10 cellular contexts compared by ENCODE assay signal in genomic region chr18:12598181-12598921, GRCh38. TPM values are rescaled to one million over a fixed set of nuclear protein-coding genes. Genes with fewer than 3 reads are reported as not detected.
DNase-seq lines count a peak whose midpoint lies in the region; FAIRE-seq and TF ChIP-seq lines count a peak whose summit lies in the region.
"Had no signal": no experiment of that assay in that cellular context is flagged by ENCODE, and none has a peak within 500 bp of the region (broad histone marks: within the 10 kb centered on the region; RNA-seq: fewer than 3 reads in every experiment).

No MANE protein-coding gene starts in this region.

- FAIRE-seq in GM12892 (lab: Jason Lieb, UNC) = no peak
- FAIRE-seq: GM18507 had no signal

- no peak for TF ChIP-seq POLR2A in GM12892 (IDR thresholded peaks at IDR 0.05; ENCODE audit: low read depth, low read length)

- peaks cover 18% of the 10 kb centered on the region for H3K4me1 Mint-ChIP-seq in progenitor cell of endocrine pancreas (ENCODE audit: low read depth)

- TF ChIP-seq CTCF in fibroblast of pulmonary artery (IDR thresholded peaks at IDR 0.05; ENCODE audit: low read length, missing control alignments) = no peak
- no peak for TF ChIP-seq CTCF in progenitor cell of endocrine pancreas (IDR thresholded peaks at IDR 0.05; ENCODE audit: unreplicated experiment)

- H3K4me3 ChIP-seq in SJSA1 (no peak overlapping the region), fibroblast of pulmonary artery (replicated peaks; ENCODE audit: low read depth, low read length) (no peak overlapping the region)

- H3K36me3 ChIP-seq in SJSA1 = no peaks in the 10 kb centered on the region

- H3K4me1 ChIP-seq in SJSA1 (replicated peaks) = peaks cover 21% of the 10 kb centered on the region

- peak; percentile 41 for DNase-seq in NCI-H1694 treated with DMSO at 0.1 percent for 48 hours (lab: John Stamatoyannopoulos, UW)
- no peak for DNase-seq in NCI-H1694 (lab: John Stamatoyannopoulos, UW)
- DNase-seq in SJSA1 (ENCODE audit: low read depth in 1 of 2, low spot score in 2 of 2) = peak in 1 of 2 experiments; percentile 34
- DNase-seq in fibroblast of pulmonary artery (ENCODE audit: low read depth) = peak; percentile 44
- DNase-seq in progenitor cell of endocrine pancreas (ENCODE audit: low spot score, unreplicated experiment) = no peak
- DNase-seq in GM12892 (ENCODE audit: insufficient read length) = no peak
- DNase-seq in effector CD4-positive, alpha-beta T cell = no peak
- no peak for DNase-seq in retina
- DNase-seq: activated CD4-positive, alpha-beta T cell treated with anti-CD3 and anti-CD28 coated beads for 1 hour had no signal

- H3K9me3 Mint-ChIP-seq in progenitor cell of endocrine pancreas (ENCODE audit: low read depth) = no peaks in the 10 kb centered on the region

- no peaks in the 10 kb centered on the region for H3K36me3 Mint-ChIP-seq in progenitor cell of endocrine pancreas (ENCODE audit: insufficient read depth)

- H3K27ac Mint-ChIP-seq in progenitor cell of endocrine pancreas = peak overlapping the region; percentile 44

- H3K27ac ChIP-seq in SJSA1 = peak overlapping the region; percentile 76

- H3K9me3 ChIP-seq in SJSA1 (replicated peaks) = no peaks in the 10 kb centered on the region

- H3K4me3 Mint-ChIP-seq in progenitor cell of endocrine pancreas (ENCODE audit: low read depth) = no peak overlapping the region

- H3K27me3 Mint-ChIP-seq in progenitor cell of endocrine pancreas = no peaks in the 10 kb centered on the region

- no peaks in the 10 kb centered on the region for H3K27me3 ChIP-seq in SJSA1 (replicated peaks)

RNA-seq across cellular contexts. Expression of gene SPIRE1, which starts 59.6 kb away (rescaled TPM):
- 27.4 and 31.6 TPM in 2 replicates for total RNA-seq in SJSA1 (2014; rRNA removed; shearing (Covaris generic))
- 24.6 and 29.4 TPM in 2 replicates for total RNA-seq in progenitor cell of endocrine pancreas
- 2.9 TPM for polyA plus RNA-seq in GM12892 (2012; ENCODE audit: missing spikeins)

Comparison
In these comparisons a context has a peak if more than half of its experiments do, and no peak if none do; other contexts are left out.
1. DNase-seq: peak in NCI-H1694 treated with DMSO at 0.1 percent for 48 hours (single experiment) and fibroblast of pulmonary artery (single experiment); none in NCI-H1694 (single experiment), progenitor cell of endocrine pancreas (single experiment), GM12892 (single experiment), effector CD4-positive, alpha-beta T cell (single experiment) and retina (single experiment).